ENCODE assay signal across 1 cellular context in the genomic region with DNA sequence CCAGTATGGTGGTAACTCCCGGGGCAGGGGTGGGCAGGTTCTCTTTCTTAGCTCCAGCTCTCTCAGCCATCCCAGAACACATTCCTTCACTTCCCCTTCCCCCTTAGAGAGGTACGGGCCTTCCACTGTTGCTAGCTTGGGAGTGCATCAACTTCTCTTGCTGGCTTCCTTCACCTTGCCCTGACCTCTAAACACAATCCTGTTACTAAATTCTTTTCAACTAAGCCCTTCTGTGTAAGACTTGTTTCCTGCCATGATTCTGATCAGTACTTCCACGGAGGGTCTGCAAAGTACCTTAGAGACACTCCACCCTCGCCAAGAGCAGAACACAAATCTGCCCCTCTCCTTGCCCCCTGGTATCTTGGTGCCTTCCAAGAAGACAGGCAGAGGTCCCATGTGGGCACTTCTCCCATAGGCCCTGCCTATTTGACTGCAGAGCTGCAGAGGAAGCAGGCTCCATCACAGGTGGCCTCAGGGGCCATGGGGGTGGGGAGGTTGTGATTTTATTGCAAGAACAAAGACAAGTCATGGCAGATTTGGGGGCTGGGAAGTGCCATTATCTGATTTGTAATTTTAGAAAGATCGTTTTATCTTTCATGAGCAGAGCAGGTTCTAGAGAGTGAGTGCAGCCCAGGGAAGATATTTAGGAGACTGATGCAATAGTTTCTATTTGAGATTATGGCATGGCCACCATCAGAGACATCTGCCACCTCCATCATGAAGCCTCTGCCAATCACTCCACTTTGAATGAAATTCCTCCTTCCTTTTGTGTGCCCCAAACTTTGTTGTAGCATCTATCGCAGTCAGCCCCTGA.
TF ChIP-seq lines count a peak whose summit lies in the region.

No MANE protein-coding gene starts in this region.

TF ChIP-seq in IMR-90, 13 proteins besides CTCF, POLR2A, EP300 and RAD21:
- TF ChIP-seq BHLHE40 (IDR thresholded peaks at IDR 0.05; ENCODE audit: low read depth, low read length) = no peak
- TF ChIP-seq MAZ (IDR thresholded peaks at IDR 0.05; ENCODE audit: borderline replicate concordance, low read depth, low read length) = no peak
